In genomic region chr5:117302949-117303348, GRCh38 we compare ENCODE assay signal across 26 cellular contexts.
DNase-seq lines count a peak whose midpoint lies in the region; FAIRE-seq and TF ChIP-seq lines count a peak whose summit lies in the region.
"Had no signal": no experiment of that assay in that cellular context is flagged by ENCODE, and none has a peak within 500 bp of the region (broad histone marks: within the 10 kb centered on the region; RNA-seq: fewer than 3 reads in every experiment).

No MANE protein-coding gene starts in this region.

- no peak overlapping the region for H3K23ac ChIP-seq in H1 (ENCODE audit: insufficient read length)
- no peak overlapping the region for H3K23ac ChIP-seq in mesendoderm (ENCODE audit: low read length)

- H3K4me2 ChIP-seq in H1 (ENCODE audit: insufficient read depth in 1 of 2, low read depth in 2 of 2, low read length in 2 of 2) (no peak overlapping the region), mesendoderm (ENCODE audit: low read length) (no peak overlapping the region)
- H3K4me2 ChIP-seq: BLaER1 treated with 17β-estradiol and CSF1 and Interleukin-3, amounts not matched to agents 10 nM and 100 nM had no signal

- H4K5ac ChIP-seq in H1 (ENCODE audit: insufficient read length, low read depth, low read length): no peak overlapping the region
- no peak overlapping the region for H4K5ac ChIP-seq in mesendoderm (ENCODE audit: low read length)

- no peak overlapping the region for H2BK12ac ChIP-seq in H1 (ENCODE audit: low read depth, low read length)

- H3K14ac ChIP-seq in H1 (ENCODE audit: insufficient read length): no peak overlapping the region

- H4K91ac ChIP-seq in H1 (replicated peaks; ENCODE audit: insufficient read length, low read length): no peak overlapping the region

- no peaks in the 10 kb centered on the region for H3K36me3 ChIP-seq in H1 (ENCODE audit: control insufficient read depth in 2 of 4, insufficient read depth in 4 of 4, low read length in 3 of 4)
- H3K36me3 ChIP-seq in mesendoderm (ENCODE audit: control insufficient read depth, insufficient read depth, low read length): no peaks in the 10 kb centered on the region
- no peaks in the 10 kb centered on the region for H3K36me3 ChIP-seq in vagina
- H3K36me3 ChIP-seq: BLaER1 treated with 17β-estradiol and CSF1 and Interleukin-3, amounts not matched to agents 10 nM and 100 nM; Peyer's patch; SJSA1 had no signal

- H3K79me1 ChIP-seq in H1 (ENCODE audit: low read depth, low read length) (no peaks in the 10 kb centered on the region), mesendoderm (ENCODE audit: low read length) (no peaks in the 10 kb centered on the region)

- no peak overlapping the region for H3K18ac ChIP-seq in H1 (ENCODE audit: extremely low read depth, low read length)
- no peak overlapping the region for H3K18ac ChIP-seq in mesendoderm (ENCODE audit: low read length)

- H4K8ac ChIP-seq in H1 (ENCODE audit: extremely low read depth, insufficient read depth, low read length) (no peak overlapping the region), mesendoderm (ENCODE audit: low read depth, low read length) (no peak overlapping the region)

- H3K27me3 ChIP-seq in H1 (replicated peaks in 1 of 4; ENCODE audit: control insufficient read depth in 3 of 4, extremely low read depth in 1 of 4, insufficient read depth in 3 of 4, low read length in 3 of 4): peaks cover 0 to 1% (median 0%) of the 10 kb centered on the region in 4 experiments; a peak in 1 of 7 replicates
- no peaks in the 10 kb centered on the region for H3K27me3 ChIP-seq in mesendoderm (ENCODE audit: insufficient read depth, low read length, poor library complexity)
- H3K27me3 ChIP-seq in vagina: no peaks in the 10 kb centered on the region
- H3K27me3 ChIP-seq: BLaER1 treated with 17β-estradiol and CSF1 and Interleukin-3, amounts not matched to agents 10 nM and 100 nM; Peyer's patch; SJSA1 had no signal

- H3K4me3 ChIP-seq in H1 (ENCODE audit: extremely low read depth in 1 of 4, insufficient read depth in 2 of 4, low read depth in 3 of 4, low read length in 4 of 4): no peak overlapping the region
- no peak overlapping the region for H3K4me3 ChIP-seq in mesendoderm (ENCODE audit: low read length)
- H3K4me3 ChIP-seq in vagina: no peak overlapping the region
- H3K4me3 ChIP-seq: BLaER1 treated with 17β-estradiol and CSF1 and Interleukin-3, amounts not matched to agents 10 nM and 100 nM; Peyer's patch; SJSA1 had no signal

- H3K9me3 ChIP-seq in H1 (ENCODE audit: insufficient read depth in 2 of 2, low read depth in 1 of 2, low read length in 1 of 2): peaks cover 0 to 3% of the 10 kb centered on the region in 2 experiments; a peak in 1 of 4 replicates
- H3K9me3 ChIP-seq in vagina: no peaks in the 10 kb centered on the region
- H3K9me3 ChIP-seq: BLaER1 treated with 17β-estradiol and CSF1 and Interleukin-3, amounts not matched to agents 10 nM and 100 nM; Peyer's patch had no signal

- no peaks in the 10 kb centered on the region for H3K23me2 ChIP-seq in H1 (ENCODE audit: low read depth, low read length)

- DNase-seq in DMS53 (lab: John Stamatoyannopoulos, UW) (peak; percentile 54), DMS53 treated with DMSO at 0.1 percent for 48 hours (lab: John Stamatoyannopoulos, UW; ENCODE audit: unreplicated experiment) (no peak), H1 (ENCODE audit: low read depth in 1 of 2, low spot score in 2 of 2) (no peak), mesendoderm (peak; percentile 79), smooth muscle cell of the brain vasculature (ENCODE audit: low read depth, low spot score) (peak; percentile 20), NCI-H2227 treated with DMSO at 0.1 percent for 48 hours (lab: John Stamatoyannopoulos, UW) (no peak), vagina (ENCODE audit: extremely low spot score in 2 of 2) (no peak), NCI-H2029 (lab: John Stamatoyannopoulos, UW) (no peak)
- DNase-seq: ACHN; CD8-positive, alpha-beta T cell; GDM1; KBM-7; MM.1S; NCI-H1092; NCI-H1436; NCI-H187 treated with DMSO at 0.1 percent for 48 hours; NCI-H226; NCI-H510A treated with DMSO at 0.1 percent for 48 hours; NCI-H748 treated with DMSO at 0.1 percent for 48 hours; Peyer's patch had no signal

- no peak for TF ChIP-seq RAD21 in H1 (IDR thresholded peaks at IDR 0.05 in 1 of 2, conservative IDR thresholded peaks at IDR 0.05 in 1 of 2; ENCODE audit: low read depth in 2 of 2, low read length in 2 of 2)

- H2BK5ac ChIP-seq in H1 (ENCODE audit: low read depth, low read length): no peak overlapping the region
- H2BK5ac ChIP-seq in mesendoderm (ENCODE audit: low read length): no peak overlapping the region

- H2BK20ac ChIP-seq in H1 (ENCODE audit: low read length): no peak overlapping the region

- no peak overlapping the region for H3K27ac ChIP-seq in H1 (ENCODE audit: low read depth, low read length)
- H3K27ac ChIP-seq in mesendoderm (ENCODE audit: low read depth, low read length): no peak overlapping the region
- H3K27ac ChIP-seq in vagina: no peak overlapping the region
- H3K27ac ChIP-seq: 22Rv1; BLaER1 treated with 17β-estradiol and CSF1 and Interleukin-3, amounts not matched to agents 10 nM and 100 nM; Peyer's patch; SJSA1 had no signal

- no peak overlapping the region for H3K4ac ChIP-seq in H1 (replicated peaks; ENCODE audit: insufficient read length, low read depth, low read length)
- no peak overlapping the region for H3K4ac ChIP-seq in mesendoderm (ENCODE audit: low read depth, low read length)

- TF ChIP-seq POLR2A in H1 (IDR thresholded peaks at IDR 0.05; ENCODE audit: control extremely low read depth in 1 of 2, low read depth in 2 of 2, low read length in 2 of 2) (no peak), vagina (IDR thresholded peaks at IDR 0.05) (no peak)

- no peaks in the 10 kb centered on the region for H3K4me1 ChIP-seq in H1 (replicated peaks in 1 of 4; ENCODE audit: control insufficient read depth in 3 of 4, insufficient read depth in 4 of 4, low read length in 3 of 4)
- no peaks in the 10 kb centered on the region for H3K4me1 ChIP-seq in mesendoderm (ENCODE audit: control insufficient read depth, low read depth, low read length)
- H3K4me1 ChIP-seq in vagina: no peaks in the 10 kb centered on the region
- H3K4me1 ChIP-seq: Peyer's patch, SJSA1 had no signal

- H2BK15ac ChIP-seq in H1 (ENCODE audit: low read length): no peak overlapping the region
- no peak overlapping the region for H2BK15ac ChIP-seq in mesendoderm (replicated peaks; ENCODE audit: low read depth)

- POLR2A ChIA-PET in H1 (lab: Charles Lee; ENCODE audit: partially characterized antibody): interaction anchor here (0.6 kb wide), 1 partner anchor 15 kb away, joined by 3 read pairs; no protein-coding TSS in a partner anchor

- intact Hi-C loops in vagina (cut with DNase I): loop anchor here (10.0 kb wide), 1 partner anchor 1518 kb away; no protein-coding TSS in a partner anchor

- H2AK5ac ChIP-seq in H1 (ENCODE audit: low read depth, low read length): no peak overlapping the region
- no peak overlapping the region for H2AK5ac ChIP-seq in mesendoderm (ENCODE audit: low read length)

- peak; percentile 36 for FAIRE-seq in H1 (lab: Jason Lieb, UNC)
- FAIRE-seq: GM18507, GM19239, HepG2 had no signal

- no peak for TF ChIP-seq EP300 in H1 (IDR thresholded peaks at IDR 0.05; ENCODE audit: borderline replicate concordance in 1 of 2, low read depth in 2 of 2, low read length in 2 of 2)

- no peak for TF ChIP-seq CTCF in H1 (IDR thresholded peaks at IDR 0.05; ENCODE audit: control extremely low read depth in 1 of 3, insufficient read depth in 1 of 3, low read depth in 1 of 3, low read length in 3 of 3)
- no peak for TF ChIP-seq CTCF in vagina (IDR thresholded peaks at IDR 0.05)

- no peaks in the 10 kb centered on the region for H4K20me1 ChIP-seq in H1 (replicated peaks in 1 of 2; ENCODE audit: control insufficient read depth in 1 of 2, insufficient read depth in 2 of 2, low read length in 2 of 2)
- H4K20me1 ChIP-seq: BLaER1 treated with 17β-estradiol and CSF1 and Interleukin-3, amounts not matched to agents 10 nM and 100 nM had no signal

- CTCF ChIA-PET in H1 (lab: Charles Lee; ENCODE audit: partially characterized antibody): no interaction called here

- H3K56ac ChIP-seq in H1 (replicated peaks; ENCODE audit: insufficient read length, low read depth, low read length): no peak overlapping the region
- H3K56ac ChIP-seq in mesendoderm (ENCODE audit: low read length): no peak overlapping the region

- H2AFZ ChIP-seq in H1 (ENCODE audit: low read length): 0 out of 2 replicates have a peak overlapping the region, but pooled peaks have one; percentile 8

- H3K79me2 ChIP-seq in H1 (ENCODE audit: control insufficient read depth in 1 of 2, insufficient read depth in 2 of 2, low read length in 2 of 2): no peaks in the 10 kb centered on the region
- H3K79me2 ChIP-seq in mesendoderm (ENCODE audit: control insufficient read depth, insufficient read depth, low read length): no peaks in the 10 kb centered on the region

- no peak overlapping the region for H3K9ac ChIP-seq in H1 (replicated peaks in 1 of 4; ENCODE audit: extremely low read depth in 1 of 4, low read depth in 3 of 4, low read length in 3 of 4)
- H3K9ac ChIP-seq in mesendoderm (ENCODE audit: low read length): no peak overlapping the region
- H3K9ac ChIP-seq: BLaER1 treated with 17β-estradiol and CSF1 and Interleukin-3, amounts not matched to agents 10 nM and 100 nM had no signal

- H2BK120ac ChIP-seq in H1 (replicated peaks; ENCODE audit: low read depth, low read length): no peak overlapping the region
- H2BK120ac ChIP-seq in mesendoderm (ENCODE audit: low read depth, low read length): no peak overlapping the region

- WGBS in H1 (ENCODE audit: extremely low coverage in 1 of 2, insufficient coverage in 1 of 2, insufficient read length in 1 of 2, insufficient replicate concordance in 2 of 2, low coverage in 1 of 2, low lambda C conversion rate in 2 of 2, missing lambda C conversion rate in 1 of 2), 2 experiments: 89% methylated on average over 3 of the region's 3 CpGs; no CpG with 5 or more reads in 1 of the 2 experiments
- WGBS in mesendoderm (ENCODE audit: extremely low coverage, insufficient coverage, low lambda C conversion rate): no CpG with 5 or more reads among the region's 3 CpGs

TF ChIP-seq in H1, 55 proteins besides CTCF, POLR2A, EP300 and RAD21 (continues in another document):
- TF ChIP-seq JUND (IDR thresholded peaks at IDR 0.05; ENCODE audit: low read length) (no peak), POLR2AphosphoS5 (IDR thresholded peaks at IDR 0.05; ENCODE audit: low read depth, low read length) (no peak), KDM1A (IDR thresholded peaks at IDR 0.05; ENCODE audit: borderline replicate concordance, low read length) (no peak), POU5F1 (IDR thresholded peaks at IDR 0.05; ENCODE audit: low read depth, low read length) (no peak), BACH1 (IDR thresholded peaks at IDR 0.05; ENCODE audit: low read length) (no peak), NANOG (IDR thresholded peaks at IDR 0.05; ENCODE audit: insufficient read depth, low read depth, low read length, poor library complexity, severe bottlenecking) (no peak), RBBP5 (IDR thresholded peaks at IDR 0.05; ENCODE audit: borderline replicate concordance, low read depth, low read length) (no peak)

Comparison
In these comparisons a context has a peak if more than half of its experiments do, and no peak if none do; other contexts are left out.
1. DNase-seq: peak in DMS53 (single experiment), mesendoderm (single experiment) and smooth muscle cell of the brain vasculature (single experiment); none in DMS53 treated with DMSO at 0.1 percent for 48 hours (single experiment), H1 (0 of 2), NCI-H2227 treated with DMSO at 0.1 percent for 48 hours (single experiment), vagina (0 of 2) and NCI-H2029 (single experiment).